6 cellular contexts compared by ENCODE assay signal in genomic region chr7:143767531-143767930, GRCh38. TPM values are rescaled to one million over a fixed set of nuclear protein-coding genes. Genes with fewer than 3 reads are reported as not detected.
"Had no signal": no experiment of that assay in that cellular context is flagged by ENCODE, and none has a peak within 500 bp of the region (broad histone marks: within the 10 kb centered on the region; RNA-seq: fewer than 3 reads in every experiment).

No MANE protein-coding gene starts in this region.

RNA-seq across cellular contexts. Expression of gene CTAGE6, which starts 10.0 kb away (rescaled TPM):
- total RNA-seq: left ventricle myocardium inferior, occipital lobe, smooth muscle cell had no signal
- polyA plus RNA-seq: hepatocyte, keratinocyte, smooth muscle cell, stomach had no signal
